ENCODE assay signal across 27 cellular contexts in genomic region chr10:65430979-65431378, GRCh38.
DNase-seq lines count a peak whose midpoint lies in the region; ATAC-seq and TF ChIP-seq lines count a peak whose summit lies in the region.
"Had no signal": no experiment of that assay in that cellular context is flagged by ENCODE, and none has a peak within 500 bp of the region (broad histone marks: within the 10 kb centered on the region; RNA-seq: fewer than 3 reads in every experiment).

No MANE protein-coding gene starts in this region.

- ATAC-seq in GM18867 (IDR thresholded peaks at IDR 0.05; ENCODE audit: unreplicated experiment) (peak; percentile 88), HG02678 (IDR thresholded peaks at IDR 0.05; ENCODE audit: unreplicated experiment) (peak; percentile 73), HG03521 (IDR thresholded peaks at IDR 0.05; ENCODE audit: unreplicated experiment) (peak; percentile 46), SK-N-SH treated with all-trans-retinoic acid at 6 μM for 48 hours (no peak)
- ATAC-seq: activated CD4-positive, alpha-beta T cell treated with anti-CD3 and anti-CD28 coated beads for 36 hours; CD8-positive, alpha-beta T cell; K562; left lobe of liver; Right ventricle myocardium inferior; T-cell had no signal

- H3K4me3 ChIP-seq in osteoblast (ENCODE audit: insufficient read depth, low read length) = no peak overlapping the region
- H3K4me3 ChIP-seq: K562, testis had no signal

- no peaks in the 10 kb centered on the region for H3K79me2 ChIP-seq in osteoblast (ENCODE audit: insufficient read depth, low read length)

- no peaks in the 10 kb centered on the region for H3K36me3 ChIP-seq in osteoblast (ENCODE audit: insufficient read depth, low read length)

- TF ChIP-seq CTCF in osteoblast (IDR thresholded peaks at IDR 0.05; ENCODE audit: extremely low read depth, low read depth, low read length) = no peak

- H2AFZ ChIP-seq in osteoblast (ENCODE audit: low read length) = no peak overlapping the region

- no peaks in the 10 kb centered on the region for H3K9me3 ChIP-seq in osteoblast (ENCODE audit: low read depth, low read length)
- H3K9me3 ChIP-seq: testis had no signal

- DNase-seq in osteoblast (ENCODE audit: insufficient read length, low spot score, missing footprints) (peak; percentile 67), T1000 (lab: John Stamatoyannopoulos, UW) (no peak), HuH-7 (ENCODE audit: low spot score) (no peak)
- DNase-seq: activated CD4-positive, alpha-beta T cell treated with anti-CD3 and anti-CD28 coated beads for 36 hours; activated naive CD8-positive, alpha-beta T cell treated with anti-CD3 and anti-CD28 coated beads for 36 hours; CD8-positive, alpha-beta T cell; cerebellar nuclear complex; DMS153; foreskin fibroblast; HCEC 1CT; naive B cell; NCI-H1048; NCI-H187; NCI-H69; nucleus accumbens; stimulated activated CD4-positive, alpha-beta T cell treated with anti-CD3 and anti-CD28 coated beads, Interleukin-4, amount 100 ng/mL, for 1 hour; stimulated activated naive CD4-positive, alpha-beta T cell; T-cell; testis had no signal

- no peak overlapping the region for H3K27ac ChIP-seq in osteoblast (ENCODE audit: low read depth, low read length)
- H3K27ac ChIP-seq: epithelial cell of prostate, testis had no signal

- H4K20me1 ChIP-seq in osteoblast (ENCODE audit: insufficient read depth, low read length) = no peaks in the 10 kb centered on the region

- no peaks in the 10 kb centered on the region for H3K4me1 ChIP-seq in osteoblast (ENCODE audit: insufficient read depth, low read length)
- H3K4me1 ChIP-seq: testis had no signal

- no peak overlapping the region for H3K4me2 ChIP-seq in osteoblast (ENCODE audit: insufficient read depth, low read length)

- no peaks in the 10 kb centered on the region for H3K27me3 ChIP-seq in osteoblast (ENCODE audit: insufficient read depth, low read length)
- H3K27me3 ChIP-seq: testis had no signal

TF ChIP-seq in SK-N-SH treated with all-trans-retinoic acid at 6 μM for 48 hours, 23 proteins besides CTCF, POLR2A, EP300 and RAD21:
- TF ChIP-seq ARNTL (CRISPR knock-in tag; IDR thresholded peaks at IDR 0.05; ENCODE audit: borderline replicate concordance, low read depth) = no peak
- TF ChIP-seq, protein P1, sequence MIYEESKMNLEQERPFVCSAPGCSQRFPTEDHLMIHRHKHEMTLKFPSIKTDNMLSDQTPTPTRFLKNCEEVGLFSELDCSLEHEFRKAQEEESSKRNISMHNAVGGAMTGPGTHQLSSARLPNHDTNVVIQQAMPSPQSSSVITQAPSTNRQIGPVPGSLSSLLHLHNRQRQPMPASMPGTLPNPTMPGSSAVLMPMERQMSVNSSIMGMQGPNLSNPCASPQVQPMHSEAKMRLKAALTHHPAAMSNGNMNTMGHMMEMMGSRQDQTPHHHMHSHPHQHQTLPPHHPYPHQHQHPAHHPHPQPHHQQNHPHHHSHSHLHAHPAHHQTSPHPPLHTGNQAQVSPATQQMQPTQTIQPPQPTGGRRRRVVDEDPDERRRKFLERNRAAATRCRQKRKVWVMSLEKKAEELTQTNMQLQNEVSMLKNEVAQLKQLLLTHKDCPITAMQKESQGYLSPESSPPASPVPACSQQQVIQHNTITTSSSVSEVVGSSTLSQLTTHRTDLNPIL (CRISPR knock-in tag; IDR thresholded peaks at IDR 0.05; ENCODE audit: low read depth) = no peak
- TF ChIP-seq, protein P2, sequence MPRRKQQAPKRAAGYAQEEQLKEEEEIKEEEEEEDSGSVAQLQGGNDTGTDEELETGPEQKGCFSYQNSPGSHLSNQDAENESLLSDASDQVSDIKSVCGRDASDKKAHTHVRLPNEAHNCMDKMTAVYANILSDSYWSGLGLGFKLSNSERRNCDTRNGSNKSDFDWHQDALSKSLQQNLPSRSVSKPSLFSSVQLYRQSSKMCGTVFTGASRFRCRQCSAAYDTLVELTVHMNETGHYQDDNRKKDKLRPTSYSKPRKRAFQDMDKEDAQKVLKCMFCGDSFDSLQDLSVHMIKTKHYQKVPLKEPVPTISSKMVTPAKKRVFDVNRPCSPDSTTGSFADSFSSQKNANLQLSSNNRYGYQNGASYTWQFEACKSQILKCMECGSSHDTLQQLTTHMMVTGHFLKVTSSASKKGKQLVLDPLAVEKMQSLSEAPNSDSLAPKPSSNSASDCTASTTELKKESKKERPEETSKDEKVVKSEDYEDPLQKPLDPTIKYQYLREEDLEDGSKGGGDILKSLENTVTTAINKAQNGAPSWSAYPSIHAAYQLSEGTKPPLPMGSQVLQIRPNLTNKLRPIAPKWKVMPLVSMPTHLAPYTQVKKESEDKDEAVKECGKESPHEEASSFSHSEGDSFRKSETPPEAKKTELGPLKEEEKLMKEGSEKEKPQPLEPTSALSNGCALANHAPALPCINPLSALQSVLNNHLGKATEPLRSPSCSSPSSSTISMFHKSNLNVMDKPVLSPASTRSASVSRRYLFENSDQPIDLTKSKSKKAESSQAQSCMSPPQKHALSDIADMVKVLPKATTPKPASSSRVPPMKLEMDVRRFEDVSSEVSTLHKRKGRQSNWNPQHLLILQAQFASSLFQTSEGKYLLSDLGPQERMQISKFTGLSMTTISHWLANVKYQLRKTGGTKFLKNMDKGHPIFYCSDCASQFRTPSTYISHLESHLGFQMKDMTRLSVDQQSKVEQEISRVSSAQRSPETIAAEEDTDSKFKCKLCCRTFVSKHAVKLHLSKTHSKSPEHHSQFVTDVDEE (CRISPR knock-in tag; IDR thresholded peaks at IDR 0.05) = no peak
- TF ChIP-seq ZNF70 (CRISPR knock-in tag; IDR thresholded peaks at IDR 0.05) = no peak
- TF ChIP-seq, protein P3, sequence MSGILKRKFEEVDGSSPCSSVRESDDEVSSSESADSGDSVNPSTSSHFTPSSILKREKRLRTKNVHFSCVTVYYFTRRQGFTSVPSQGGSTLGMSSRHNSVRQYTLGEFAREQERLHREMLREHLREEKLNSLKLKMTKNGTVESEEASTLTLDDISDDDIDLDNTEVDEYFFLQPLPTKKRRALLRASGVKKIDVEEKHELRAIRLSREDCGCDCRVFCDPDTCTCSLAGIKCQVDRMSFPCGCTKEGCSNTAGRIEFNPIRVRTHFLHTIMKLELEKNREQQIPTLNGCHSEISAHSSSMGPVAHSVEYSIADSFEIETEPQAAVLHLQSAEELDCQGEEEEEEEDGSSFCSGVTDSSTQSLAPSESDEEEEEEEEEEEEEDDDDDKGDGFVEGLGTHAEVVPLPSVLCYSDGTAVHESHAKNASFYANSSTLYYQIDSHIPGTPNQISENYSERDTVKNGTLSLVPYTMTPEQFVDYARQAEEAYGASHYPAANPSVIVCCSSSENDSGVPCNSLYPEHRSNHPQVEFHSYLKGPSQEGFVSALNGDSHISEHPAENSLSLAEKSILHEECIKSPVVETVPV (CRISPR knock-in tag; IDR thresholded peaks at IDR 0.05) = no peak
- TF ChIP-seq ISL1 (CRISPR knock-in tag; IDR thresholded peaks at IDR 0.05) = no peak
- no peak for TF ChIP-seq ZNF8 (CRISPR knock-in tag; IDR thresholded peaks at IDR 0.05)
- TF ChIP-seq OSR1 (CRISPR knock-in tag; IDR thresholded peaks at IDR 0.05) = no peak
- no peak for TF ChIP-seq RARB (CRISPR knock-in tag; IDR thresholded peaks at IDR 0.05)
